Comparison of ENCODE assay signal across 18 cellular contexts in the genomic region with DNA sequence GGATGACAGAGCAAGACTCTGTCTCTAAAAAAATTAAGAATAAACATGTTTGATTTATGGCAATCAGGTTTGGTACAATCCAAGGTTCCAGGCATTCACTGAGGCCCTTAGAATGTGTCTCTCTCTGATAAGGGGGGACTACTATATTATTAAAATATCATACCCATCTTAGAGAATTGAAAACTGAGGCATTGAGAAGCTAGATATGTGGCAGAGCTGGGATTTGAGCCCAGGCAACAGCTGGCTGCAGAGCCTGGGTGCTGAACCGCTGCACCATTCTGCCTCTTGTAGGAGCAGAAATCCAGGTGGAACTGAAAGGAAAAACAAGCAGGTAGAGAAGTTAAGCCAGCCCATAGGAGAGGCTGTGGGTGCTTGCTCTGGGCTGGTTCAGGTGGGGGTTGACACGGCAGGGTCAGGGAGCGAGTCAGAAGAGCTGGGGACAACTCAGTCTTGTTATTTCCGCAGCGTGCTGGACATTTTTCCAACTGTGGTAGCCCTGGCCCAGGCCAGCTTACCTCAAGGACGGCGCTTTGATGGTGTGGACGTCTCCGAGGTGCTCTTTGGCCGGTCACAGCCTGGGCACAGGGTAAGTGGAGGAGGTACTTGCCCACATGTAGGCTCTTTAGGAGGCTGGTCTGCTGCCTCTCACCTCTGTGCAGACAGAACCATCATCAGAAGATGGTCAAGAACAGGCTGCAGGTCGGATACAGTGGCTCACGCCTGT.
"Had no signal": no experiment of that assay in that cellular context is flagged by ENCODE, and none has a peak within 500 bp of the region (broad histone marks: within the 10 kb centered on the region; RNA-seq: fewer than 3 reads in every experiment).

No MANE protein-coding gene starts in this region.

- H3K4me2 ChIP-seq: smooth muscle cell had no signal

- ATAC-seq: heart left ventricle; naive thymus-derived CD4-positive, alpha-beta T cell; psoas muscle had no signal

- H3K27me3 ChIP-seq: heart left ventricle, uterus had no signal

- H3K36me3 ChIP-seq: heart left ventricle, uterus had no signal

- H2AFZ ChIP-seq: parathyroid adenoma had no signal

- H3K79me2 ChIP-seq: parathyroid adenoma had no signal

- DNase-seq: dermis blood vessel endothelial cell; erythroblast; heart left ventricle; hippocampal formation; kidney glomerular epithelial cell; mammary epithelial cell; naive thymus-derived CD4-positive, alpha-beta T cell; nephron progenitor cell; psoas muscle; retina; stimulated activated CD4-positive, alpha-beta T cell treated with anti-CD3 and anti-CD28 coated beads, Interleukin-2, amount 100 ng/mL, for 48 hours; stimulated activated naive CD4-positive, alpha-beta T cell treated with Interleukin-2 at 50 U/mL for 16 hours; uterus had no signal

- H3K27ac ChIP-seq: parathyroid adenoma, psoas muscle, uterus had no signal

- H3K9ac ChIP-seq: parathyroid adenoma had no signal

- FAIRE-seq: endothelial cell of umbilical vein, frontal cortex, islet of Langerhans had no signal

- H3K9me3 ChIP-seq: psoas muscle, uterus had no signal

- H3K4me3 ChIP-seq: heart left ventricle, psoas muscle, smooth muscle cell, uterus had no signal

- H3K4me1 ChIP-seq: parathyroid adenoma had no signal
